Comparison of ENCODE assay signal across 1 cellular context in genomic region chr3:9934993-9935392, GRCh38.
TF ChIP-seq lines count a peak whose summit lies in the region.

No MANE protein-coding gene starts in this region.

TF ChIP-seq in WTC11, 78 proteins besides CTCF, POLR2A, EP300 and RAD21 (continued from another document):
- TF ChIP-seq, protein P1, sequence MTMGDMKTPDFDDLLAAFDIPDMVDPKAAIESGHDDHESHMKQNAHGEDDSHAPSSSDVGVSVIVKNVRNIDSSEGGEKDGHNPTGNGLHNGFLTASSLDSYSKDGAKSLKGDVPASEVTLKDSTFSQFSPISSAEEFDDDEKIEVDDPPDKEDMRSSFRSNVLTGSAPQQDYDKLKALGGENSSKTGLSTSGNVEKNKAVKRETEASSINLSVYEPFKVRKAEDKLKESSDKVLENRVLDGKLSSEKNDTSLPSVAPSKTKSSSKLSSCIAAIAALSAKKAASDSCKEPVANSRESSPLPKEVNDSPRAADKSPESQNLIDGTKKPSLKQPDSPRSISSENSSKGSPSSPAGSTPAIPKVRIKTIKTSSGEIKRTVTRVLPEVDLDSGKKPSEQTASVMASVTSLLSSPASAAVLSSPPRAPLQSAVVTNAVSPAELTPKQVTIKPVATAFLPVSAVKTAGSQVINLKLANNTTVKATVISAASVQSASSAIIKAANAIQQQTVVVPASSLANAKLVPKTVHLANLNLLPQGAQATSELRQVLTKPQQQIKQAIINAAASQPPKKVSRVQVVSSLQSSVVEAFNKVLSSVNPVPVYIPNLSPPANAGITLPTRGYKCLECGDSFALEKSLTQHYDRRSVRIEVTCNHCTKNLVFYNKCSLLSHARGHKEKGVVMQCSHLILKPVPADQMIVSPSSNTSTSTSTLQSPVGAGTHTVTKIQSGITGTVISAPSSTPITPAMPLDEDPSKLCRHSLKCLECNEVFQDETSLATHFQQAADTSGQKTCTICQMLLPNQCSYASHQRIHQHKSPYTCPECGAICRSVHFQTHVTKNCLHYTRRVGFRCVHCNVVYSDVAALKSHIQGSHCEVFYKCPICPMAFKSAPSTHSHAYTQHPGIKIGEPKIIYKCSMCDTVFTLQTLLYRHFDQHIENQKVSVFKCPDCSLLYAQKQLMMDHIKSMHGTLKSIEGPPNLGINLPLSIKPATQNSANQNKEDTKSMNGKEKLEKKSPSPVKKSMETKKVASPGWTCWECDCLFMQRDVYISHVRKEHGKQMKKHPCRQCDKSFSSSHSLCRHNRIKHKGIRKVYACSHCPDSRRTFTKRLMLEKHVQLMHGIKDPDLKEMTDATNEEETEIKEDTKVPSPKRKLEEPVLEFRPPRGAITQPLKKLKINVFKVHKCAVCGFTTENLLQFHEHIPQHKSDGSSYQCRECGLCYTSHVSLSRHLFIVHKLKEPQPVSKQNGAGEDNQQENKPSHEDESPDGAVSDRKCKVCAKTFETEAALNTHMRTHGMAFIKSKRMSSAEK (CRISPR knock-in tag; IDR thresholded peaks at IDR 0.05; ENCODE audit: borderline replicate concordance), result no peak
- TF ChIP-seq EMX1 (CRISPR knock-in tag; IDR thresholded peaks at IDR 0.05) (no peak), GTF2I (CRISPR knock-in tag; conservative IDR thresholded peaks at IDR 0.05) (no peak)
TF ChIP-seq in WTC11: peak in this region for 0.
